1 cellular context compared by ENCODE assay signal in the genomic region with DNA sequence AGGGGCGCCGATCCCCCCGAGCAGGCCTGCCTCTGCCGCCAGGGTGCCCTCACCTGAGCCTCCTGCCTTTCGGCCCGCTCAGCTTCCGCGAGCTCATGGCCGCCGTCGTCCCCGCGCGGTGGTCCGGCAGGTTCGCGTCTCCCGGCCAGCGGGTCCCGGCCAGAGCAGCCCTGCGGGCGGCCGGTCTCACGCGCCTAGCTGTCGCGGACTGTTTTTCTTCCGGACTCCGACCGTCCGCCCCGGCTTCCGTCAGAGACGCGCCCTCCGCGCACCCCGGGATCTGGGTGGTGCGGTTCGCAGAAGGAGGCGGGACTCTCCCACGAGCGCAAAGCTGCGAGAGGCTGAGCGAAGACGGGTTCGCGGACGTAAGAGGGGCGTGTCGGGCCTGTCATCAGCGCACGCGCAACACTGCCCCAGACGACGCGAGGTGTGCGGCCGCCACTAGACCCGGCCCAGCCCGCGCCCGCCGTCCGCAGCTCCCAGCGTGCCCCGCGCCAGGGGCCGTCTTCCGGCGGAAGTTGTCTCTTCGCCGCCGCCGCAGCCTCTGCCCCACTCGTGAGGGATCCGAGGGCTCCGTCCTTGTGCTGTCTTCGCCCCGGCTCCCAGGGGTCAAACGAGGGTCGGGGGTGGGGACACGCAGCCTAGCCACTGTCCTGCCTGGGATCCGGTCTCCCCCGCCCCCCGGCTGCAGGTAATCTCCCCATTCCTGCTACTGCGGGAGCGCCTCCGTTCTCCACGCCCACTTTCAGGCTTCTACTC.
TF ChIP-seq lines count a peak whose summit lies in the region.

INPP5K (minus strand) TSS at position 210 of the 759 bp plus-strand sequence; CDS start at position 97, 113 bp downstream.

TF ChIP-seq in HepG2, 621 proteins besides CTCF, POLR2A, EP300 and RAD21 (continued from another document and continues in another):
- TF ChIP-seq ZUFSP (CRISPR knock-in tag; IDR thresholded peaks at IDR 0.05; ENCODE audit: borderline replicate concordance) (no peak), MAFG (CRISPR knock-in tag; IDR thresholded peaks at IDR 0.05) (no peak), SP5 (CRISPR knock-in tag; IDR thresholded peaks at IDR 0.05; ENCODE audit: borderline replicate concordance, low read depth) (peak; percentile 35; the same call in 1 of the 2 replicates), ARNT2 (CRISPR knock-in tag; IDR thresholded peaks at IDR 0.05; ENCODE audit: low read depth) (peak; percentile 34; the same call in 1 of the 2 replicates), ZFP91 (CRISPR knock-in tag; IDR thresholded peaks at IDR 0.05; ENCODE audit: borderline replicate concordance) (peak; percentile 79; the same call in 1 of the 2 replicates), NCOA5 (CRISPR knock-in tag; IDR thresholded peaks at IDR 0.05) (no peak), SUZ12 (IDR thresholded peaks at IDR 0.05; ENCODE audit: low read depth, low read length) (peak; percentile 57), IRF2 (CRISPR knock-in tag; IDR thresholded peaks at IDR 0.05) (peak; percentile 60; the same call in 1 of the 2 replicates), ZNF382 (CRISPR knock-in tag; IDR thresholded peaks at IDR 0.05; ENCODE audit: borderline replicate concordance) (no peak), ZFP37 (CRISPR knock-in tag; IDR thresholded peaks at IDR 0.05; ENCODE audit: borderline replicate concordance) (no peak), MED1 (CRISPR knock-in tag; IDR thresholded peaks at IDR 0.05) (no peak; the same call in none of the 2 replicates), MXD1 (CRISPR knock-in tag; IDR thresholded peaks at IDR 0.05) (peak; percentile 98; the same call in 1 of the 2 replicates), ETV5 (CRISPR knock-in tag; IDR thresholded peaks at IDR 0.05; ENCODE audit: borderline replicate concordance) (peak; percentile 56; the same call in 1 of the 2 replicates), REST (IDR thresholded peaks at IDR 0.05; ENCODE audit: borderline replicate concordance in 1 of 2, low read depth in 1 of 2, low read length in 2 of 2) (no peak), JUND (CRISPR knock-in tag; IDR thresholded peaks at IDR 0.05) (no peak), ZSCAN25 (CRISPR knock-in tag; IDR thresholded peaks at IDR 0.05) (0 out of 2 replicates have a peak, but pooled peaks have one; percentile 15), ZNF775 (CRISPR knock-in tag; IDR thresholded peaks at IDR 0.05; ENCODE audit: borderline replicate concordance) (no peak), ZNF232 (CRISPR knock-in tag; IDR thresholded peaks at IDR 0.05; ENCODE audit: borderline replicate concordance) (no peak), E2F2 (CRISPR knock-in tag; IDR thresholded peaks at IDR 0.05; ENCODE audit: borderline replicate concordance) (no peak), SIN3A (IDR thresholded peaks at IDR 0.05; ENCODE audit: borderline replicate concordance, low read depth, low read length) (peak; percentile 92; the same call in 1 of the 2 replicates), SP140L (CRISPR knock-in tag; IDR thresholded peaks at IDR 0.05; ENCODE audit: borderline replicate concordance) (no peak), ZNF207 (IDR thresholded peaks at IDR 0.05; ENCODE audit: borderline replicate concordance) (no peak)
- TF ChIP-seq, protein P1, sequence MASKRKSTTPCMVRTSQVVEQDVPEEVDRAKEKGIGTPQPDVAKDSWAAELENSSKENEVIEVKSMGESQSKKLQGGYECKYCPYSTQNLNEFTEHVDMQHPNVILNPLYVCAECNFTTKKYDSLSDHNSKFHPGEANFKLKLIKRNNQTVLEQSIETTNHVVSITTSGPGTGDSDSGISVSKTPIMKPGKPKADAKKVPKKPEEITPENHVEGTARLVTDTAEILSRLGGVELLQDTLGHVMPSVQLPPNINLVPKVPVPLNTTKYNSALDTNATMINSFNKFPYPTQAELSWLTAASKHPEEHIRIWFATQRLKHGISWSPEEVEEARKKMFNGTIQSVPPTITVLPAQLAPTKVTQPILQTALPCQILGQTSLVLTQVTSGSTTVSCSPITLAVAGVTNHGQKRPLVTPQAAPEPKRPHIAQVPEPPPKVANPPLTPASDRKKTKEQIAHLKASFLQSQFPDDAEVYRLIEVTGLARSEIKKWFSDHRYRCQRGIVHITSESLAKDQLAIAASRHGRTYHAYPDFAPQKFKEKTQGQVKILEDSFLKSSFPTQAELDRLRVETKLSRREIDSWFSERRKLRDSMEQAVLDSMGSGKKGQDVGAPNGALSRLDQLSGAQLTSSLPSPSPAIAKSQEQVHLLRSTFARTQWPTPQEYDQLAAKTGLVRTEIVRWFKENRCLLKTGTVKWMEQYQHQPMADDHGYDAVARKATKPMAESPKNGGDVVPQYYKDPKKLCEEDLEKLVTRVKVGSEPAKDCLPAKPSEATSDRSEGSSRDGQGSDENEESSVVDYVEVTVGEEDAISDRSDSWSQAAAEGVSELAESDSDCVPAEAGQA (IDR thresholded peaks at IDR 0.05; ENCODE audit: low read depth), result no peak
- TF ChIP-seq, protein P1 (CRISPR knock-in tag; IDR thresholded peaks at IDR 0.05; ENCODE audit: borderline replicate concordance), result no peak
- TF ChIP-seq, protein P2, sequence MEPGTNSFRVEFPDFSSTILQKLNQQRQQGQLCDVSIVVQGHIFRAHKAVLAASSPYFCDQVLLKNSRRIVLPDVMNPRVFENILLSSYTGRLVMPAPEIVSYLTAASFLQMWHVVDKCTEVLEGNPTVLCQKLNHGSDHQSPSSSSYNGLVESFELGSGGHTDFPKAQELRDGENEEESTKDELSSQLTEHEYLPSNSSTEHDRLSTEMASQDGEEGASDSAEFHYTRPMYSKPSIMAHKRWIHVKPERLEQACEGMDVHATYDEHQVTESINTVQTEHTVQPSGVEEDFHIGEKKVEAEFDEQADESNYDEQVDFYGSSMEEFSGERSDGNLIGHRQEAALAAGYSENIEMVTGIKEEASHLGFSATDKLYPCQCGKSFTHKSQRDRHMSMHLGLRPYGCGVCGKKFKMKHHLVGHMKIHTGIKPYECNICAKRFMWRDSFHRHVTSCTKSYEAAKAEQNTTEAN (CRISPR knock-in tag; conservative IDR thresholded peaks at IDR 0.05), result no peak; the same call in 1 of the 2 replicates
- TF ChIP-seq, protein P3, sequence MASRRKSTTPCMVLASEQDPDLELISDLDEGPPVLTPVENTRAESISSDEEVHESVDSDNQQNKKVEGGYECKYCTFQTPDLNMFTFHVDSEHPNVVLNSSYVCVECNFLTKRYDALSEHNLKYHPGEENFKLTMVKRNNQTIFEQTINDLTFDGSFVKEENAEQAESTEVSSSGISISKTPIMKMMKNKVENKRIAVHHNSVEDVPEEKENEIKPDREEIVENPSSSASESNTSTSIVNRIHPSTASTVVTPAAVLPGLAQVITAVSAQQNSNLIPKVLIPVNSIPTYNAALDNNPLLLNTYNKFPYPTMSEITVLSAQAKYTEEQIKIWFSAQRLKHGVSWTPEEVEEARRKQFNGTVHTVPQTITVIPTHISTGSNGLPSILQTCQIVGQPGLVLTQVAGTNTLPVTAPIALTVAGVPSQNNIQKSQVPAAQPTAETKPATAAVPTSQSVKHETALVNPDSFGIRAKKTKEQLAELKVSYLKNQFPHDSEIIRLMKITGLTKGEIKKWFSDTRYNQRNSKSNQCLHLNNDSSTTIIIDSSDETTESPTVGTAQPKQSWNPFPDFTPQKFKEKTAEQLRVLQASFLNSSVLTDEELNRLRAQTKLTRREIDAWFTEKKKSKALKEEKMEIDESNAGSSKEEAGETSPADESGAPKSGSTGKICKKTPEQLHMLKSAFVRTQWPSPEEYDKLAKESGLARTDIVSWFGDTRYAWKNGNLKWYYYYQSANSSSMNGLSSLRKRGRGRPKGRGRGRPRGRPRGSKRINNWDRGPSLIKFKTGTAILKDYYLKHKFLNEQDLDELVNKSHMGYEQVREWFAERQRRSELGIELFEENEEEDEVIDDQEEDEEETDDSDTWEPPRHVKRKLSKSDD (CRISPR knock-in tag; IDR thresholded peaks at IDR 0.05; ENCODE audit: low read depth), result no peak
- TF ChIP-seq, protein P4, sequence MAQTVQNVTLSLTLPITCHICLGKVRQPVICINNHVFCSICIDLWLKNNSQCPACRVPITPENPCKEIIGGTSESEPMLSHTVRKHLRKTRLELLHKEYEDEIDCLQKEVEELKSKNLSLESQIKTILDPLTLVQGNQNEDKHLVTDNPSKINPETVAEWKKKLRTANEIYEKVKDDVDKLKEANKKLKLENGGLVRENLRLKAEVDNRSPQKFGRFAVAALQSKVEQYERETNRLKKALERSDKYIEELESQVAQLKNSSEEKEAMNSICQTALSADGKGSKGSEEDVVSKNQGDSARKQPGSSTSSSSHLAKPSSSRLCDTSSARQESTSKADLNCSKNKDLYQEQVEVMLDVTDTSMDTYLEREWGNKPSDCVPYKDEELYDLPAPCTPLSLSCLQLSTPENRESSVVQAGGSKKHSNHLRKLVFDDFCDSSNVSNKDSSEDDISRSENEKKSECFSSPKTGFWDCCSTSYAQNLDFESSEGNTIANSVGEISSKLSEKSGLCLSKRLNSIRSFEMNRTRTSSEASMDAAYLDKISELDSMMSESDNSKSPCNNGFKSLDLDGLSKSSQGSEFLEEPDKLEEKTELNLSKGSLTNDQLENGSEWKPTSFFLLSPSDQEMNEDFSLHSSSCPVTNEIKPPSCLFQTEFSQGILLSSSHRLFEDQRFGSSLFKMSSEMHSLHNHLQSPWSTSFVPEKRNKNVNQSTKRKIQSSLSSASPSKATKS (CRISPR knock-in tag; IDR thresholded peaks at IDR 0.05), result no peak
